Comparison of ENCODE assay signal across 20 cellular contexts in the genomic region with DNA sequence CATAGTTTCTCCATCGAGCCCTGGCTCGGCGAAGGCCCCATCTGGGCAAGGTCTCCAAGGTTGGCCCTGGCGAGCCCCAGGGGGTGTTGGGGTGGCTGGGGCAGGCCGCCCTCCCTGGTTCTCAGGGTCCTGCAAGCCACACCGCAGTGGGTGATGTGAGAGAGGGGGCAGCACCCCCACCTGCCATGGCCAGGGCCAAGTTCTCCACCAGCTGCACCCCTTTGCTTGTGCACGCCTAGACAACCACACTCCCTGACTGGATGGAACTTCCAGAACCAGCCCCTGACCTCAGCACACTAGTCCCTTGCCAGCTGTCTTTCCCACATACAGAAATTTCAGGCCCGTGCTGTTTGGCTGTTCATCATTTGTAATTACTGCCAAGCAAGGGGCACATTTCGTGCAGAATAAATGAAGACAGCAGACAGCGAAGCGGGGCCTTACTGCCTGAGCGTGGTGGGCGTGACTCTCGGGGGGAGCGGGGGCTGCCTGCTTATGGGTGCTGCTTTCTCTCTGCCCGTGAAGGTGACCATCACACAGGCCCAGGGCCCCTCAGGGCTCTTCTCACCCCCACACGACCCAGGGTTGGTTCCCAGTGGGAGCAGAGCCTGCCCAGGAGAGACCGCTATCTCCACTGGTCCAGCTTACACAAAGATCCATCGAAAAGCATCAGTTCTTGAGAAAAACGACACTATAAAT.
"Had no signal": no experiment of that assay in that cellular context is flagged by ENCODE, and none has a peak within 500 bp of the region (broad histone marks: within the 10 kb centered on the region; RNA-seq: fewer than 3 reads in every experiment).

No MANE protein-coding gene starts in this region.

- DNase-seq: activated CD4-positive, alpha-beta T cell treated with anti-CD3 and anti-CD28 coated beads for 4 hours; activated CD8-positive, alpha-beta memory T cell treated with anti-CD3 and anti-CD28 coated beads, Interleukin-2, amount 50 U/mL, for 48 hours; activated CD8-positive, alpha-beta T cell treated with anti-CD3 and anti-CD28 coated beads, Interleukin-2, amount 10 ng/mL, durations not matched to agents 7 days and 5 days; activated naive CD4-positive, alpha-beta T cell treated with anti-CD3 and anti-CD28 coated beads, Interleukin-2, amount 50 U/mL, for 16 hours; activated naive CD8-positive, alpha-beta T cell treated with anti-CD3 and anti-CD28 coated beads, Interleukin-2, amount 10 ng/mL, durations not matched to agents 7 days and 5 days; activated T-cell treated with anti-CD3 and anti-CD28 coated beads, Interleukin-2, amount 50 U/mL, for 1 hour; adrenal gland; anterior cingulate cortex; central memory CD4-positive, alpha-beta T cell; Kasumi-1; KBM-7; NCI-H1105 treated with DMSO at 0.1 percent for 48 hours; NCI-H2029; Right ventricle myocardium superior; SJCRH30 had no signal

- H3K36me3 ChIP-seq: adrenal gland, breast epithelium, Peyer's patch, SJCRH30 had no signal

- H3K4me3 Mint-ChIP-seq: activated CD8-positive, alpha-beta T cell treated with anti-CD3 and anti-CD28 coated beads, Interleukin-2, amount 10 ng/mL, durations not matched to agents 7 days and 5 days; activated naive CD8-positive, alpha-beta T cell treated with anti-CD3 and anti-CD28 coated beads, Interleukin-2, amount 10 ng/mL, durations not matched to agents 7 days and 5 days; T-helper 1 cell treated with Interleukin-12 subunit alpha and Interleukin-12 subunit beta and Interleukin-4 antibody, amounts not matched to agents 30 μg/mL and 1 μg/mL, for 36 hours had no signal

- H3K27ac ChIP-seq: adrenal gland, breast epithelium, Peyer's patch, RWPE1, SJCRH30 had no signal

- ATAC-seq: activated CD4-positive, CD25-positive, alpha-beta regulatory T cell treated with anti-CD3 and anti-CD28 coated beads, Interleukin-2, amount 50 U/mL, for 24 hours; activated CD8-positive, alpha-beta T cell treated with anti-CD3 and anti-CD28 coated beads, Interleukin-2, amount 10 ng/mL, durations not matched to agents 7 days and 5 days had no signal

- H3K9me3 ChIP-seq: adrenal gland, breast epithelium, Peyer's patch, SJCRH30 had no signal

- H3K27ac Mint-ChIP-seq: activated CD8-positive, alpha-beta T cell treated with anti-CD3 and anti-CD28 coated beads, Interleukin-2, amount 10 ng/mL, durations not matched to agents 7 days and 5 days; activated naive CD8-positive, alpha-beta T cell treated with anti-CD3 and anti-CD28 coated beads, Interleukin-2, amount 10 ng/mL, durations not matched to agents 7 days and 5 days; T-helper 1 cell treated with Interleukin-12 subunit alpha and Interleukin-12 subunit beta and Interleukin-4 antibody, amounts not matched to agents 30 μg/mL and 1 μg/mL, for 36 hours had no signal

- H3K4me1 Mint-ChIP-seq: activated naive CD8-positive, alpha-beta T cell treated with anti-CD3 and anti-CD28 coated beads, Interleukin-2, amount 10 ng/mL, durations not matched to agents 7 days and 5 days had no signal

- H3K4me3 ChIP-seq: adrenal gland, breast epithelium, Peyer's patch, SJCRH30 had no signal

- H3K36me3 Mint-ChIP-seq: activated naive CD8-positive, alpha-beta T cell treated with anti-CD3 and anti-CD28 coated beads, Interleukin-2, amount 10 ng/mL, durations not matched to agents 7 days and 5 days had no signal

- H3K9me3 Mint-ChIP-seq: activated naive CD8-positive, alpha-beta T cell treated with anti-CD3 and anti-CD28 coated beads, Interleukin-2, amount 10 ng/mL, durations not matched to agents 7 days and 5 days; T-helper 1 cell treated with Interleukin-12 subunit alpha and Interleukin-12 subunit beta and Interleukin-4 antibody, amounts not matched to agents 30 μg/mL and 1 μg/mL, for 36 hours had no signal

- H3K27me3 ChIP-seq: adrenal gland, Peyer's patch, SJCRH30 had no signal

- H3K4me1 ChIP-seq: adrenal gland, breast epithelium, Peyer's patch, SJCRH30 had no signal

- H3K27me3 Mint-ChIP-seq: activated naive CD8-positive, alpha-beta T cell treated with anti-CD3 and anti-CD28 coated beads, Interleukin-2, amount 10 ng/mL, durations not matched to agents 7 days and 5 days had no signal
